8 cellular contexts compared by ENCODE assay signal in the genomic region with DNA sequence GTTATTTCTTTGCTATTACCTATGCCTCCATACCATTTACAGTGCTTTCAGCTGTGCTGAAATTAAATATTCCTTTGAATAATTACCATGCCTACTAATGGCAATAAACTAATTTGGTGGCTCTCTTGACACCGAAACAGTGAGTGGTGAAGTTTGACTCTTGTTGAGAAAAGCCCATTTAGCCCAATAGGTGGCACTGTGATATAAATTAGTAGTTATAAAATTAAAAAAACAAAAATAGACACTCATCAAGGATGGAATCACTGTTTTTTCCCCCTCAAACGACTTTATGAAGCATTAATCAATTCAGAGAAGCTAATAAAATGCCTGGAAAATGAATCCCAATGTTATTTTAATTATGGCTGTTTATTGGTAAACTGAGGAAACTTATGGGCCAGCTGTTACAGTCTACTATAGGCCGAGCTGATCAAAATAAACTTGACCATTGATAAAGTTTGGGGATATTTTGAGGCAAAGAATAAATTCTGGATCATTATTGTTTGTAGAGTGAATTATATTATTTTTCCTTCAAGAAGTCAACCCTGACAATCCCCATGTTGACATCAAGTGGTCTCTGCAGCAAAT.
DNase-seq lines count a peak whose midpoint lies in the region; ATAC-seq and TF ChIP-seq lines count a peak whose summit lies in the region.

No MANE protein-coding gene starts in this region.

- no peaks in the 10 kb centered on the region for H3K9me3 Mint-ChIP-seq in CD14-positive monocyte

- H3K36me3 ChIP-seq in Panc1 (ENCODE audit: control insufficient read depth, insufficient read depth, low read length) = no peaks in the 10 kb centered on the region

- H3K4me1 Mint-ChIP-seq in CD14-positive monocyte = no peaks in the 10 kb centered on the region

- POLR2A ChIA-PET in Panc1 (lab: Charles Lee) = no interaction called here

- H3K27me3 Mint-ChIP-seq in CD14-positive monocyte (ENCODE audit: low read depth in 3 of 3) = peaks cover 4 to 6% (median 4%) of the 10 kb centered on the region in 3 donors

- no peak overlapping the region for H3K27ac Mint-ChIP-seq in CD14-positive monocyte

- CTCF ChIA-PET in Panc1 (lab: Charles Lee) = no interaction called here

- H3K27ac ChIP-seq in Panc1 (ENCODE audit: low read length) = no peak overlapping the region

- in situ Hi-C loops in Panc1 (cut with HindIII; ENCODE audit: low pct_unique_long_range_greater_than_20kb, low sequenced_read_pairs) = no loop called here

- BruUV-seq in Panc1 (replicated peaks; lab: Mats Ljungman, UMichigan) = no TSS peak

- H3K9me3 ChIP-seq in Panc1 (ENCODE audit: control insufficient read depth, insufficient read depth, low read depth, low read length) = no peaks in the 10 kb centered on the region

- TF ChIP-seq CTCF in Panc1 (IDR thresholded peaks at IDR 0.05) (peak; percentile 71; the same call in 1 of the 2 replicates), CD14-positive monocyte (IDR thresholded peaks at IDR 0.05) (no peak)

- DNase-seq in A172 (ENCODE audit: low spot score) = peak; percentile 10
- no peak for DNase-seq in Panc1 (ENCODE audit: low read depth, low spot score)
- peak; percentile 6 for DNase-seq in germinal center (ENCODE audit: low spot score)
- no peak for DNase-seq in activated naive CD4-positive, alpha-beta T cell (lab: John Stamatoyannopoulos, UW)
- no peak for DNase-seq in CD14-positive monocyte (ENCODE audit: low spot score)
- DNase-seq in C1 segment of cervical spinal cord (lab: John Stamatoyannopoulos, UW) = no peak

- ATAC-seq in GM19351 (IDR thresholded peaks at IDR 0.05; ENCODE audit: unreplicated experiment) (peak; percentile 55), Panc1 (no peak), HG03097 (IDR thresholded peaks at IDR 0.05; ENCODE audit: low FRiP score, unreplicated experiment) (no peak)

- intact Hi-C loops in Panc1 (cut with micrococcal nuclease; ENCODE audit: unreplicated experiment) (loop anchor here (5.0 kb wide), 1 partner anchor 136 kb away; no protein-coding TSS in a partner anchor), CD14-positive monocyte (cut with micrococcal nuclease) (no loop called here)

- H3K4me3 Mint-ChIP-seq in CD14-positive monocyte = no peak overlapping the region

- no peaks in the 10 kb centered on the region; the same call in 1 of the 2 replicates for H3K4me1 ChIP-seq in Panc1 (ENCODE audit: control insufficient read depth, insufficient read depth, low read length)

- no peak overlapping the region for H3K4me3 ChIP-seq in Panc1 (ENCODE audit: low read depth in 2 of 2, low read length in 2 of 2)

- no peaks in the 10 kb centered on the region; the same call in 1 of the 2 replicates for H3K27me3 ChIP-seq in Panc1 (ENCODE audit: control insufficient read depth, insufficient read depth, low read length)

- H3K36me3 Mint-ChIP-seq in CD14-positive monocyte = no peaks in the 10 kb centered on the region

Comparison
In these comparisons a context has a peak if more than half of its experiments do, and no peak if none do; other contexts are left out.
1. DNase-seq: peak in A172 (single experiment) and germinal center (single experiment); none in Panc1 (single experiment), activated naive CD4-positive, alpha-beta T cell (0 of 4), CD14-positive monocyte (single experiment) and C1 segment of cervical spinal cord (0 of 14).